ENCODE assay signal across 11 cellular contexts in the genomic region with DNA sequence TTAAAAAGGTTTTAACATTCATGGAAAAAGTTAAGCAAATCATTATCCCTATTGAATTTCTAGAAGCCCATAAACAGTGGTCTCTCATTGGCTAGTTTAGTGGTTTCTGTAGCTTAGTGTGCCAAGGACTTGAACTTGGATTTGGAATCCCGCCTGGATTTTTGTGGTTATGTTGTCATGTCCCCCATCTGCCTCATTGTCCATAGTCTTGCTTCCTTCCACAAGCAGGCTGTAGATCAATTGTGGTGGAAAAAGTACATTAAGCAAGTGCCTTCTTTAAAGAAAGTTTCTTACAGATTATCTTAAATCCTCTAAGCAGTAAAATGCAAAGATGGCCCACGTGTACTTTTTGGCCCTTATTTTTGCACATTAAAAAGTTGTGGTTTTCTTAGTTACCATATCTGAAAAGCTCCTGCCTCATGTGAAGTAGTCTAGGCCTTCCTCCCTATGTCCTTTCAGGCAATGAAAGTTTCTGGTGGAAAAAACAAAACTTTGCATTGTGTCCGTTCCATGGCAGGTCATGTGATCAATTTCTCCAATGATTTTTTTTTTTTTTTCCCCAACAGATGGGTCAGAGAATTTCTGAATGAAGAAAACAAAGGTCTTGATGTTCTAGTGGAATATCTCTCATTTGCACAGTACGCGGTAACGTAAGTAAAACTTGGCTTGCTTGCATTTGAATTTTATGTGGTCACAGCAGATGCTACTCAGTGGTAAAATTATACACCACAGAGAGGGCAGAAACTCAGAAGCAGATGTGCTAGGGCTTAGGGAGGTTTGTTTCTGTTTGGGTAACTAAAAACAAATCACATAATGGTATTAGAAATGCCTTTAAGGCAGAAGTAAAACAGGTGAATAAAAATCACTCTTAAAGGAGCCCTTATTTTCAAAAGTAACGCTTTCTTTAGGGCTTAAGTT.
DNase-seq lines count a peak whose midpoint lies in the region; ATAC-seq, FAIRE-seq and TF ChIP-seq lines count a peak whose summit lies in the region.
"Had no signal": no experiment of that assay in that cellular context is flagged by ENCODE, and none has a peak within 500 bp of the region (broad histone marks: within the 10 kb centered on the region; RNA-seq: fewer than 3 reads in every experiment).

No MANE protein-coding gene starts in this region.

- no peak overlapping the region for H3K9ac ChIP-seq in astrocyte (ENCODE audit: low read length)

- ATAC-seq in left lobe of liver: no peak
- ATAC-seq in HG02885 (IDR thresholded peaks at IDR 0.05; ENCODE audit: poor library complexity, unreplicated experiment): no peak

- no peaks in the 10 kb centered on the region for H3K9me3 ChIP-seq in astrocyte (ENCODE audit: insufficient read depth, low read depth, low read length)

- H2AFZ ChIP-seq in astrocyte (ENCODE audit: low read depth, low read length): no peak overlapping the region

- TF ChIP-seq CTCF in astrocyte (IDR thresholded peaks at IDR 0.05; ENCODE audit: insufficient read depth, low read depth, low read length) (no peak), mesothelial cell of epicardium (IDR thresholded peaks at IDR 0.05; ENCODE audit: unreplicated experiment) (no peak)

- H3K27ac ChIP-seq in astrocyte (ENCODE audit: low read depth, low read length): peak overlapping the region; percentile 17

- peak; percentile 68 for FAIRE-seq in astrocyte (lab: Jason Lieb, UNC)

- H3K27me3 ChIP-seq in astrocyte (ENCODE audit: insufficient read depth, low read length): no peaks in the 10 kb centered on the region
- no peaks in the 10 kb centered on the region for H3K27me3 ChIP-seq in H7 (ENCODE audit: control insufficient read depth, insufficient read depth, low read length)

- no peak overlapping the region for H3K4me3 ChIP-seq in astrocyte (ENCODE audit: insufficient read depth, low read depth, low read length)
- no peak overlapping the region for H3K4me3 ChIP-seq in H7 (ENCODE audit: insufficient read depth, low read depth, low read length)

- H3K9me3 Mint-ChIP-seq in astrocyte (ENCODE audit: unreplicated experiment): no peaks in the 10 kb centered on the region
- H3K9me3 Mint-ChIP-seq in mesothelial cell of epicardium: no peaks in the 10 kb centered on the region
- H3K9me3 Mint-ChIP-seq: activated B cell treated with CpG ODN at 0.5 μM for 24 hours had no signal

- peak overlapping the region; percentile 50 for H3K4me2 ChIP-seq in astrocyte (ENCODE audit: low read length)

- peak overlapping the region; percentile 42 for H3K27ac Mint-ChIP-seq in astrocyte (ENCODE audit: unreplicated experiment)
- H3K27ac Mint-ChIP-seq in mesothelial cell of epicardium: peak overlapping the region; percentile 33
- H3K27ac Mint-ChIP-seq: activated B cell treated with CpG ODN at 0.5 μM for 24 hours had no signal

- peaks cover 38% of the 10 kb centered on the region for H3K4me1 ChIP-seq in astrocyte (ENCODE audit: insufficient read depth, low read length)

- H3K4me3 Mint-ChIP-seq in astrocyte (ENCODE audit: unreplicated experiment): no peak overlapping the region
- H3K4me3 Mint-ChIP-seq in mesothelial cell of epicardium: no peak overlapping the region
- H3K4me3 Mint-ChIP-seq: activated B cell treated with CpG ODN at 0.5 μM for 24 hours had no signal

- no peaks in the 10 kb centered on the region for H4K20me1 ChIP-seq in astrocyte (ENCODE audit: insufficient read depth, low read length)

- H3K36me3 Mint-ChIP-seq in astrocyte (ENCODE audit: low read depth, unreplicated experiment) (no peaks in the 10 kb centered on the region), mesothelial cell of epicardium (peaks cover 12% of the 10 kb centered on the region)

- DNase-seq in Daoy (ENCODE audit: low read depth): peak; percentile 79
- DNase-seq in HK-2 (ENCODE audit: unreplicated experiment): peak; percentile 31
- DNase-seq in astrocyte (ENCODE audit: low read depth): peak; percentile 96
- DNase-seq in mesothelial cell of epicardium (ENCODE audit: low spot score in 2 of 2, unreplicated experiment in 2 of 2): no peak
- no peak for DNase-seq in NCI-H774 (lab: John Stamatoyannopoulos, UW)
- DNase-seq in left lobe of liver (ENCODE audit: low spot score): no peak
- no peak for DNase-seq in H7
- DNase-seq: activated B cell treated with CpG ODN at 0.5 μM for 24 hours; activated naive CD4-positive, alpha-beta T cell treated with anti-CD3 and anti-CD28 coated beads, Interleukin-2, amount 50 U/mL, for 16 hours; DMS153 had no signal

- H3K4me1 Mint-ChIP-seq in astrocyte (ENCODE audit: low read depth, unreplicated experiment) (peaks cover 46% of the 10 kb centered on the region), mesothelial cell of epicardium (peaks cover 11% of the 10 kb centered on the region)

- H3K36me3 ChIP-seq in astrocyte (ENCODE audit: insufficient read depth, low read length) (peaks cover 3% of the 10 kb centered on the region), H7 (replicated peaks; ENCODE audit: control insufficient read depth, insufficient read depth, low read length) (0 out of 2 replicates have a peak, but pooled peaks cover 1% of the 10 kb centered on the region)

- H3K27me3 Mint-ChIP-seq in astrocyte (ENCODE audit: low read depth, unreplicated experiment): no peaks in the 10 kb centered on the region
- H3K27me3 Mint-ChIP-seq in mesothelial cell of epicardium (ENCODE audit: low read depth): no peaks in the 10 kb centered on the region
- H3K27me3 Mint-ChIP-seq: activated B cell treated with CpG ODN at 0.5 μM for 24 hours had no signal

- no peaks in the 10 kb centered on the region for H3K79me2 ChIP-seq in astrocyte (ENCODE audit: insufficient read depth, low read length)

Comparison
In these comparisons a context has a peak if more than half of its experiments do, and no peak if none do; other contexts are left out.
1. DNase-seq: peak in Daoy (single experiment), HK-2 (single experiment) and astrocyte (single experiment); none in mesothelial cell of epicardium (0 of 2), NCI-H774 (single experiment), left lobe of liver (single experiment) and H7 (single experiment).